3 cellular contexts compared by ENCODE assay signal in genomic region chr10:34687434-34688205, GRCh38.
A peak's percentile ranks its signal among the peaks of the same experiment; 100 is the strongest.
TF ChIP-seq lines count a peak whose summit lies in the region.

No MANE protein-coding gene starts in this region.

TF ChIP-seq in IMR-90, 13 proteins besides CTCF, POLR2A, EP300 and RAD21:
- TF ChIP-seq MXI1 (IDR thresholded peaks at IDR 0.05; ENCODE audit: borderline replicate concordance, low read depth, low read length) (no peak), MAZ (IDR thresholded peaks at IDR 0.05; ENCODE audit: borderline replicate concordance, low read depth, low read length) (no peak), SMC3 (IDR thresholded peaks at IDR 0.05; ENCODE audit: low read depth, low read length) (no peak), ELK1 (IDR thresholded peaks at IDR 0.05; ENCODE audit: borderline replicate concordance, low read depth, low read length) (no peak), RFX5 (IDR thresholded peaks at IDR 0.05; ENCODE audit: low read depth, low read length) (no peak), NFE2L2 (IDR thresholded peaks at IDR 0.05; ENCODE audit: low read depth, low read length) (no peak), USF2 (IDR thresholded peaks at IDR 0.05; ENCODE audit: low read depth, low read length) (no peak), MAFK (IDR thresholded peaks at IDR 0.05; ENCODE audit: low read depth, low read length) (no peak), CEBPB (IDR thresholded peaks at IDR 0.05; ENCODE audit: low read depth, low read length) (no peak), BHLHE40 (IDR thresholded peaks at IDR 0.05; ENCODE audit: low read depth, low read length) (no peak), RCOR1 (IDR thresholded peaks at IDR 0.05; ENCODE audit: insufficient replicate concordance, low read length) (no peak), FOS (IDR thresholded peaks at IDR 0.05; ENCODE audit: low read depth, low read length) (no peak), CHD1 (IDR thresholded peaks at IDR 0.05; ENCODE audit: low read depth, low read length) (no peak)
TF ChIP-seq in IMR-90: peak in this region for 0.

TF ChIP-seq in H1, 55 proteins besides CTCF, POLR2A, EP300 and RAD21:
- no peak for TF ChIP-seq NANOG (IDR thresholded peaks at IDR 0.05; ENCODE audit: insufficient read depth, low read depth, low read length, poor library complexity, severe bottlenecking)
- TF ChIP-seq HDAC6 (IDR thresholded peaks at IDR 0.05; ENCODE audit: low read depth, low read length), result no peak
- TF ChIP-seq SP1 (IDR thresholded peaks at IDR 0.05; ENCODE audit: low read depth, low read length), result no peak
- TF ChIP-seq TCF12 (IDR thresholded peaks at IDR 0.05; ENCODE audit: low read depth, low read length), result no peak
- TF ChIP-seq EZH2 (IDR thresholded peaks at IDR 0.05; ENCODE audit: low read depth, low read length, severe bottlenecking), result no peak
- TF ChIP-seq SP4 (IDR thresholded peaks at IDR 0.05; ENCODE audit: low read length), result no peak
- no peak for TF ChIP-seq TEAD4 (IDR thresholded peaks at IDR 0.05; ENCODE audit: low read depth, low read length)
- no peak for TF ChIP-seq JUND (IDR thresholded peaks at IDR 0.05; ENCODE audit: low read length)
- no peak for TF ChIP-seq BRCA1 (IDR thresholded peaks at IDR 0.05; ENCODE audit: low read depth, low read length)
- TF ChIP-seq YY1 (IDR thresholded peaks at IDR 0.05; ENCODE audit: low read depth, low read length), result no peak

TF ChIP-seq in liver, 16 proteins besides CTCF, POLR2A, EP300 and RAD21:
- no peak for TF ChIP-seq FOXA2 (IDR thresholded peaks at IDR 0.05)
- no peak for TF ChIP-seq SP1 (IDR thresholded peaks at IDR 0.05)
- TF ChIP-seq EGR1 (IDR thresholded peaks at IDR 0.05; ENCODE audit: low read depth in 2 of 2), result no peak
- no peak for TF ChIP-seq MAX (IDR thresholded peaks at IDR 0.05)
- no peak for TF ChIP-seq ZBTB33 (IDR thresholded peaks at IDR 0.05)
- peak; percentile 17 for TF ChIP-seq NR2F2 (IDR thresholded peaks at IDR 0.05)
